Comparison of ENCODE assay signal across 18 cellular contexts in the genomic region with DNA sequence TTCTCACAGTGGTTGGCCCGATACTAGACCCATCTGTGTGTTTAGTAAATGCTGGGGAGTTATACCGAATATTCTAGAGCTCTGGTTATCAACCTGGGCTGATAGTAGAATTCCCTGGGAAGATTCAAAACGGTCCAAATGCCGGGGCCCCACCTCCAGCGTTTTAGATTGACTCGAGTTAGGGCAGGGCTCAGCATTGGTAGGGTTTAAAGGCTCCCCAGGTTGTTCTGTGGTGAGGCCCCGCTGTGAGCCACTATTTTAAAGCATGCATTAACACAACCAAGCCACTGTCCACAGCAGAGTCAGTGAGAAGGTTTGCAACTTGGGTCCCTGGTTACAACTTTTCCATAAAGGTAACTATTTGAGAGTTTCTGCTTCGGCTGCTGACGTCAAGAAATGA.
DNase-seq lines count a peak whose midpoint lies in the region; ATAC-seq and TF ChIP-seq lines count a peak whose summit lies in the region.
"Had no signal": no experiment of that assay in that cellular context is flagged by ENCODE, and none has a peak within 500 bp of the region (broad histone marks: within the 10 kb centered on the region; RNA-seq: fewer than 3 reads in every experiment).

No MANE protein-coding gene starts in this region.

- no peak overlapping the region for H3K27ac ChIP-seq in GM23338 (ENCODE audit: low read depth)
- no peak overlapping the region for H3K27ac ChIP-seq in sigmoid colon
- no peak overlapping the region for H3K27ac ChIP-seq in aorta (ENCODE audit: low read depth in 1 of 2, low read length in 2 of 2)

- TF ChIP-seq CTCF in CD14-positive monocyte (IDR thresholded peaks at IDR 0.05) (no peak), GM23338 (conservative IDR thresholded peaks at IDR 0.05; ENCODE audit: low read depth in 2 of 2) (no peak), WTC11 (IDR thresholded peaks at IDR 0.05) (no peak), sigmoid colon (IDR thresholded peaks at IDR 0.05) (no peak)

- H3K27ac Mint-ChIP-seq in CD14-positive monocyte, result no peak overlapping the region
- H3K27ac Mint-ChIP-seq in GM23338, result no peak overlapping the region
- no peak overlapping the region for H3K27ac Mint-ChIP-seq in WTC11
- H3K27ac Mint-ChIP-seq: CD4-positive, CD25-positive, alpha-beta regulatory T cell; CD8-positive, alpha-beta T cell had no signal

- TF ChIP-seq EP300 in sigmoid colon (IDR thresholded peaks at IDR 0.05), result no peak

- H2AFZ ChIP-seq in GM23338, result no peak overlapping the region

- H3K27me3 Mint-ChIP-seq in CD14-positive monocyte (ENCODE audit: low read depth in 3 of 3) (peaks cover 2 to 4% (median 4%) of the 10 kb centered on the region in 3 donors), GM23338 (ENCODE audit: insufficient read depth, low read depth, poor library complexity) (peaks cover 5% of the 10 kb centered on the region), WTC11 (ENCODE audit: low read depth) (no peaks in the 10 kb centered on the region)

- no peaks in the 10 kb centered on the region for H3K9me2 ChIP-seq in GM23338 (ENCODE audit: insufficient read depth)

- H3K4me1 Mint-ChIP-seq in CD14-positive monocyte (peaks cover 2% of the 10 kb centered on the region), GM23338 (peaks cover 34% of the 10 kb centered on the region), WTC11 (peaks cover 25% of the 10 kb centered on the region)
- H3K4me1 Mint-ChIP-seq: CD4-positive, CD25-positive, alpha-beta regulatory T cell had no signal

- H3K4me1 ChIP-seq in GM23338 (ENCODE audit: insufficient read depth) (peaks cover 19% of the 10 kb centered on the region), sigmoid colon (no peaks in the 10 kb centered on the region), aorta (ENCODE audit: control insufficient read depth in 1 of 2, insufficient read depth in 2 of 2, low read length in 2 of 2) (no peaks in the 10 kb centered on the region)

- intact Hi-C loops in CD14-positive monocyte (cut with micrococcal nuclease), result no loop called here
- intact Hi-C loops in sigmoid colon (cut with DNase I), result no loop called here
- intact Hi-C loops in aorta (cut with DNase I), result no loop called here

- H3K27me3 ChIP-seq in GM23338 (ENCODE audit: insufficient read depth) (no peaks in the 10 kb centered on the region), sigmoid colon (no peaks in the 10 kb centered on the region), aorta (ENCODE audit: control insufficient read depth in 1 of 2, insufficient read depth in 2 of 2, low read length in 1 of 2) (no peaks in the 10 kb centered on the region)

- no peak overlapping the region for H3K4me3 Mint-ChIP-seq in CD14-positive monocyte
- no peak overlapping the region for H3K4me3 Mint-ChIP-seq in GM23338
- H3K4me3 Mint-ChIP-seq in WTC11, result no peak overlapping the region
- H3K4me3 Mint-ChIP-seq: CD4-positive, CD25-positive, alpha-beta regulatory T cell; CD8-positive, alpha-beta T cell; H9 had no signal

- H3K79me2 ChIP-seq in GM23338 (replicated peaks; ENCODE audit: insufficient read depth), result no peaks in the 10 kb centered on the region

- CTCF ChIA-PET in WTC11 (lab: Charles Lee), result interaction anchor here (1.0 to 1.4 kb wide), 2 partner anchors 18 to 66 kb away, joined by 3 read pairs; no protein-coding TSS in a partner anchor

- peak; percentile 63 for ATAC-seq in GM23338
- peak; percentile 21; the same call in 1 of the 2 replicates for ATAC-seq in WTC11
- no peak for ATAC-seq in left lobe of liver
- no peak for ATAC-seq in aorta (ENCODE audit: low FRiP score)
- ATAC-seq: CD8-positive, alpha-beta T cell; GM12878; HCT116 had no signal

- H3K36me3 ChIP-seq in GM23338 (ENCODE audit: insufficient read depth) (no peaks in the 10 kb centered on the region), sigmoid colon (peaks cover 0 to 44% (median 8%) of the 10 kb centered on the region in 4 donors), aorta (ENCODE audit: control insufficient read depth in 1 of 2, insufficient read depth in 2 of 2, low read length in 1 of 2) (no peaks in the 10 kb centered on the region)

- TF ChIP-seq POLR2A in sigmoid colon (IDR thresholded peaks at IDR 0.05), result no peak

- H3K4me2 ChIP-seq in GM23338, result peak overlapping the region; percentile 37; the same call in 1 of the 2 replicates

- H3K9me3 Mint-ChIP-seq in CD14-positive monocyte, result no peaks in the 10 kb centered on the region
- no peaks in the 10 kb centered on the region for H3K9me3 Mint-ChIP-seq in GM23338
- no peaks in the 10 kb centered on the region for H3K9me3 Mint-ChIP-seq in WTC11
- H3K9me3 Mint-ChIP-seq: CD8-positive, alpha-beta T cell; H9 had no signal

- H3K36me3 Mint-ChIP-seq in CD14-positive monocyte (peaks cover 85 to 94% of the 10 kb centered on the region in 2 donors), GM23338 (ENCODE audit: low read depth) (peaks cover 15% of the 10 kb centered on the region), WTC11 (no peaks in the 10 kb centered on the region)
- H3K36me3 Mint-ChIP-seq: CD4-positive, CD25-positive, alpha-beta regulatory T cell; CD8-positive, alpha-beta T cell had no signal

- H3F3A ChIP-seq in GM23338 (replicated peaks; ENCODE audit: low read depth), result no peaks in the 10 kb centered on the region

- H3K9me3 ChIP-seq in sigmoid colon, result no peaks in the 10 kb centered on the region
- H3K9me3 ChIP-seq in aorta (ENCODE audit: control insufficient read depth, low read length), result no peaks in the 10 kb centered on the region

- peak; percentile 23 for DNase-seq in CD14-positive monocyte (ENCODE audit: low spot score)
- peak; percentile 22 for DNase-seq in GM23338 (ENCODE audit: low spot score)
- peak; percentile 8 for DNase-seq in WTC11 (ENCODE audit: low spot score)
- DNase-seq in sigmoid colon, result peak; percentile 18
- no peak for DNase-seq in activated CD4-positive, CD25-positive, alpha-beta regulatory T cell treated with anti-CD3 and anti-CD28 coated beads, Interleukin-2, amount 50 U/mL, for 72 hours
- no peak for DNase-seq in left lobe of liver (ENCODE audit: low spot score)
- DNase-seq in aorta, result no peak
- DNase-seq: C1 segment of cervical spinal cord; CD4-positive, CD25-positive, alpha-beta regulatory T cell; CD8-positive, alpha-beta T cell; DMS 273 treated with DMSO at 0.1 percent for 48 hours; DMS79; EL; GDM1; GOT3; H9 had no signal

- 80 to 84% methylated on average over 9 of the region's 9 CpGs for WGBS in sigmoid colon, 2 donors
- 84 to 85% methylated on average over 9 of the region's 9 CpGs for WGBS in aorta, 2 donors

- H3K4me3 ChIP-seq in GM23338, result no peak overlapping the region
- H3K4me3 ChIP-seq in sigmoid colon, result no peak overlapping the region
- H3K4me3 ChIP-seq in aorta (ENCODE audit: low read length in 2 of 2), result no peak overlapping the region
- H3K4me3 ChIP-seq: GM12878 had no signal

- POLR2A ChIA-PET in WTC11 (lab: Charles Lee), result no interaction called here

- H4K20me1 ChIP-seq in GM23338 (replicated peaks; ENCODE audit: insufficient read depth), result no peaks in the 10 kb centered on the region

TF ChIP-seq in GM23338, 12 proteins besides CTCF, POLR2A, EP300 and RAD21 (continues in another document):
- TF ChIP-seq CREB1 (CRISPR knock-in tag; IDR thresholded peaks at IDR 0.05; ENCODE audit: low read depth) (no peak), JUNB (IDR thresholded peaks at IDR 0.05; ENCODE audit: unreplicated experiment) (no peak), ZNF331 (CRISPR knock-in tag; IDR thresholded peaks at IDR 0.05; ENCODE audit: low read depth) (no peak), NANOG (IDR thresholded peaks at IDR 0.05; ENCODE audit: borderline replicate concordance) (no peak), EZH2 (IDR thresholded peaks at IDR 0.05; ENCODE audit: low read depth, unreplicated experiment) (no peak)

TF ChIP-seq in WTC11, 78 proteins besides CTCF, POLR2A, EP300 and RAD21 (continues in another document):
- TF ChIP-seq ZNF121 (CRISPR knock-in tag; IDR thresholded peaks at IDR 0.05) (no peak), ZNF671 (CRISPR knock-in tag; IDR thresholded peaks at IDR 0.05) (no peak), NFE2L1 (CRISPR knock-in tag; IDR thresholded peaks at IDR 0.05) (no peak), ZNF396 (CRISPR knock-in tag; IDR thresholded peaks at IDR 0.05; ENCODE audit: borderline replicate concordance) (no peak)
- TF ChIP-seq, protein P1, sequence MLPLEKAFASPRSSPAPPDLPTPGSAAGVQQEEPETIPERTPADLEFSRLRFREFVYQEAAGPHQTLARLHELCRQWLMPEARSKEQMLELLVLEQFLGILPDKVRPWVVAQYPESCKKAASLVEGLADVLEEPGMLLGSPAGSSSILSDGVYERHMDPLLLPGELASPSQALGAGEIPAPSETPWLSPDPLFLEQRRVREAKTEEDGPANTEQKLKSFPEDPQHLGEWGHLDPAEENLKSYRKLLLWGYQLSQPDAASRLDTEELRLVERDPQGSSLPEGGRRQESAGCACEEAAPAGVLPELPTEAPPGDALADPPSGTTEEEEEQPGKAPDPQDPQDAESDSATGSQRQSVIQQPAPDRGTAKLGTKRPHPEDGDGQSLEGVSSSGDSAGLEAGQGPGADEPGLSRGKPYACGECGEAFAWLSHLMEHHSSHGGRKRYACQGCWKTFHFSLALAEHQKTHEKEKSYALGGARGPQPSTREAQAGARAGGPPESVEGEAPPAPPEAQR (CRISPR knock-in tag; IDR thresholded peaks at IDR 0.05), result no peak
- TF ChIP-seq, protein P2, sequence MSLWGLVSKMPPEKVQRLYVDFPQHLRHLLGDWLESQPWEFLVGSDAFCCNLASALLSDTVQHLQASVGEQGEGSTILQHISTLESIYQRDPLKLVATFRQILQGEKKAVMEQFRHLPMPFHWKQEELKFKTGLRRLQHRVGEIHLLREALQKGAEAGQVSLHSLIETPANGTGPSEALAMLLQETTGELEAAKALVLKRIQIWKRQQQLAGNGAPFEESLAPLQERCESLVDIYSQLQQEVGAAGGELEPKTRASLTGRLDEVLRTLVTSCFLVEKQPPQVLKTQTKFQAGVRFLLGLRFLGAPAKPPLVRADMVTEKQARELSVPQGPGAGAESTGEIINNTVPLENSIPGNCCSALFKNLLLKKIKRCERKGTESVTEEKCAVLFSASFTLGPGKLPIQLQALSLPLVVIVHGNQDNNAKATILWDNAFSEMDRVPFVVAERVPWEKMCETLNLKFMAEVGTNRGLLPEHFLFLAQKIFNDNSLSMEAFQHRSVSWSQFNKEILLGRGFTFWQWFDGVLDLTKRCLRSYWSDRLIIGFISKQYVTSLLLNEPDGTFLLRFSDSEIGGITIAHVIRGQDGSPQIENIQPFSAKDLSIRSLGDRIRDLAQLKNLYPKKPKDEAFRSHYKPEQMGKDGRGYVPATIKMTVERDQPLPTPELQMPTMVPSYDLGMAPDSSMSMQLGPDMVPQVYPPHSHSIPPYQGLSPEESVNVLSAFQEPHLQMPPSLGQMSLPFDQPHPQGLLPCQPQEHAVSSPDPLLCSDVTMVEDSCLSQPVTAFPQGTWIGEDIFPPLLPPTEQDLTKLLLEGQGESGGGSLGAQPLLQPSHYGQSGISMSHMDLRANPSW (CRISPR knock-in tag; conservative IDR thresholded peaks at IDR 0.05; ENCODE audit: low read depth), result no peak

Comparison
In these comparisons a context has a peak if more than half of its experiments do, and no peak if none do; other contexts are left out.
1. DNase-seq: peak in CD14-positive monocyte (single experiment), GM23338 (single experiment), WTC11 (single experiment) and sigmoid colon (single experiment); none in activated CD4-positive, CD25-positive, alpha-beta regulatory T cell treated with anti-CD3 and anti-CD28 coated beads, Interleukin-2, amount 50 U/mL, for 72 hours (single experiment), left lobe of liver (single experiment) and aorta (0 of 2).
2. ATAC-seq: peak in GM23338 (single experiment) and WTC11 (single experiment); none in left lobe of liver (single experiment) and aorta (single experiment).